Comparison of ENCODE assay signal across 24 cellular contexts in genomic region chr6:120935007-120935406, GRCh38.
A peak's percentile ranks its signal among the peaks of the same experiment; 100 is the strongest.
DNase-seq lines count a peak whose midpoint lies in the region; ATAC-seq, FAIRE-seq and TF ChIP-seq lines count a peak whose summit lies in the region.
"Had no signal": no experiment of that assay in that cellular context is flagged by ENCODE, and none has a peak within 500 bp of the region (broad histone marks: within the 10 kb centered on the region; RNA-seq: fewer than 3 reads in every experiment).

No MANE protein-coding gene starts in this region.

- no peak overlapping the region for H3K27ac Mint-ChIP-seq in WTC11
- no peak overlapping the region for H3K27ac Mint-ChIP-seq in immature natural killer cell
- H3K27ac Mint-ChIP-seq: CD14-positive monocyte; CD4-positive, alpha-beta T cell; CD8-positive, alpha-beta memory T cell; HFFc6 had no signal

- no peak overlapping the region for H3K4me3 ChIP-seq in H7 (ENCODE audit: insufficient read depth, low read depth, low read length)
- H3K4me3 ChIP-seq: A549; BLaER1 treated with 17β-estradiol and CSF1 and Interleukin-3, amounts not matched to agents 10 nM and 100 nM had no signal

- ATAC-seq in WTC11: peak; percentile 46; the same call in 1 of the 2 replicates
- ATAC-seq: A549 had no signal

- TF ChIP-seq CTCF in WTC11 (IDR thresholded peaks at IDR 0.05): no peak

- H3K36me3 ChIP-seq in H7 (replicated peaks; ENCODE audit: control insufficient read depth, insufficient read depth, low read length): no peaks in the 10 kb centered on the region
- H3K36me3 ChIP-seq: BE2C; BLaER1 treated with 17β-estradiol and CSF1 and Interleukin-3, amounts not matched to agents 10 nM and 100 nM had no signal

- H3K27me3 ChIP-seq in H7 (ENCODE audit: control insufficient read depth, insufficient read depth, low read length): no peaks in the 10 kb centered on the region; the same call in 1 of the 2 replicates
- H3K27me3 ChIP-seq: BE2C; BLaER1 treated with 17β-estradiol and CSF1 and Interleukin-3, amounts not matched to agents 10 nM and 100 nM had no signal

- peak; percentile 18 for FAIRE-seq in GM18507 (lab: Jason Lieb, UNC)
- FAIRE-seq: A549, D721Med, GM12891, H54 had no signal

- CTCF ChIA-PET in WTC11 (lab: Charles Lee): no interaction called here

- no peaks in the 10 kb centered on the region for H3K36me3 Mint-ChIP-seq in WTC11
- H3K36me3 Mint-ChIP-seq in immature natural killer cell: no peaks in the 10 kb centered on the region
- H3K36me3 Mint-ChIP-seq: CD14-positive monocyte; CD8-positive, alpha-beta memory T cell had no signal

- no peak for DNase-seq in GM18507 (ENCODE audit: extremely low spot score, insufficient read length, low read depth)
- peak; percentile 1 for DNase-seq in H7
- no peak for DNase-seq in WTC11 (ENCODE audit: low spot score)
- no peak for DNase-seq in occipital lobe (lab: John Stamatoyannopoulos, UW)
- DNase-seq in immature natural killer cell: no peak
- no peak for DNase-seq in stimulated activated CD4-positive, alpha-beta T cell treated with anti-CD3 and anti-CD28 coated beads, Interleukin-4, amount 100 ng/mL, for 4 hours
- DNase-seq: 8988T; ACHN; AML-193; BE2C; CD4-positive, alpha-beta T cell; CD8-positive, alpha-beta memory T cell; DMS 273 treated with DMSO at 0.1 percent for 48 hours; DMS79; EL; GDM1; GOT3; HFFc6 had no signal

- peaks cover 36% of the 10 kb centered on the region for H3K27me3 Mint-ChIP-seq in WTC11 (ENCODE audit: low read depth)
- H3K27me3 Mint-ChIP-seq in immature natural killer cell (ENCODE audit: low read depth in 3 of 3): peaks cover 0 to 2% (median 0%) of the 10 kb centered on the region in 3 donors
- H3K27me3 Mint-ChIP-seq: CD4-positive, alpha-beta T cell; CD8-positive, alpha-beta memory T cell had no signal

- H3K4me3 Mint-ChIP-seq in WTC11 (no peak overlapping the region), immature natural killer cell (no peak overlapping the region)
- H3K4me3 Mint-ChIP-seq: CD14-positive monocyte; CD4-positive, alpha-beta T cell; CD8-positive, alpha-beta memory T cell; HFFc6 had no signal

- H3K4me1 Mint-ChIP-seq in WTC11 (peaks cover 52% of the 10 kb centered on the region), immature natural killer cell (no peaks in the 10 kb centered on the region)
- H3K4me1 Mint-ChIP-seq: CD8-positive, alpha-beta memory T cell had no signal

- POLR2A ChIA-PET in WTC11 (lab: Charles Lee): no interaction called here

- H3K9me3 Mint-ChIP-seq in WTC11: no peaks in the 10 kb centered on the region
- peaks cover 0 to 2% (median 0%) of the 10 kb centered on the region in 6 donors for H3K9me3 Mint-ChIP-seq in immature natural killer cell
- H3K9me3 Mint-ChIP-seq: CD4-positive, alpha-beta T cell had no signal

TF ChIP-seq in WTC11, 78 proteins besides CTCF, POLR2A, EP300 and RAD21:
- TF ChIP-seq ZBTB21 (CRISPR knock-in tag; IDR thresholded peaks at IDR 0.05; ENCODE audit: borderline replicate concordance) (no peak), E2F5 (CRISPR knock-in tag; IDR thresholded peaks at IDR 0.05) (no peak), ATF6 (CRISPR knock-in tag; IDR thresholded peaks at IDR 0.05) (no peak), ZNF425 (CRISPR knock-in tag; conservative IDR thresholded peaks at IDR 0.05) (no peak), ATF1 (CRISPR knock-in tag; IDR thresholded peaks at IDR 0.05) (no peak), RORB (CRISPR knock-in tag; IDR thresholded peaks at IDR 0.05) (no peak), STAT6 (CRISPR knock-in tag; conservative IDR thresholded peaks at IDR 0.05; ENCODE audit: low read depth) (no peak), FOXK1 (CRISPR knock-in tag; IDR thresholded peaks at IDR 0.05) (no peak), TEAD1 (CRISPR knock-in tag; IDR thresholded peaks at IDR 0.05) (no peak), SMAD4 (CRISPR knock-in tag; IDR thresholded peaks at IDR 0.05) (no peak), SP1 (CRISPR knock-in tag; conservative IDR thresholded peaks at IDR 0.05) (no peak)
